In genomic region chr5:111461261-111461671, GRCh38 we compare ENCODE assay signal across 9 cellular contexts. TPM values are rescaled to one million over a fixed set of nuclear protein-coding genes. Genes with fewer than 3 reads are reported as not detected.
DNase-seq lines count a peak whose midpoint lies in the region; ATAC-seq and TF ChIP-seq lines count a peak whose summit lies in the region.
"Had no signal": no experiment of that assay in that cellular context is flagged by ENCODE, and none has a peak within 500 bp of the region (broad histone marks: within the 10 kb centered on the region; RNA-seq: fewer than 3 reads in every experiment).

No MANE protein-coding gene starts in this region.

- no peaks in the 10 kb centered on the region for H3K27me3 Mint-ChIP-seq in mesothelial cell of epicardium (ENCODE audit: low read depth)
- no peaks in the 10 kb centered on the region for H3K27me3 Mint-ChIP-seq in effector memory CD8-positive, alpha-beta T cell

- no peak for ATAC-seq in effector memory CD8-positive, alpha-beta T cell (replicated peaks)
- ATAC-seq in GM21717 (IDR thresholded peaks at IDR 0.05; ENCODE audit: unreplicated experiment), result no peak

- DNase-seq in GM10248 (ENCODE audit: extremely low spot score) (peak; percentile 27), astrocyte of the hippocampus (ENCODE audit: low read depth, low spot score) (peak; percentile 76), mesothelial cell of epicardium (ENCODE audit: low spot score in 2 of 2, unreplicated experiment in 2 of 2) (no peak), right atrium auricular region (ENCODE audit: low spot score) (no peak)
- DNase-seq in effector memory CD8-positive, alpha-beta T cell, result no peak
- no peak for DNase-seq in stimulated activated CD4-positive, alpha-beta T cell treated with anti-CD3 and anti-CD28 coated beads, Interleukin-12 subunit alpha, Interleukin-12 subunit beta, amount 100 ng/mL, for 4 hours

- H3K4me1 Mint-ChIP-seq in mesothelial cell of epicardium, result peaks cover 26% of the 10 kb centered on the region
- H3K4me1 Mint-ChIP-seq in effector memory CD8-positive, alpha-beta T cell (ENCODE audit: low read depth in 2 of 2), result peaks cover 4 to 5% of the 10 kb centered on the region in 2 donors

- peaks cover 24% of the 10 kb centered on the region for H3K9me3 Mint-ChIP-seq in mesothelial cell of epicardium
- peaks cover 0 to 2% of the 10 kb centered on the region in 2 donors for H3K9me3 Mint-ChIP-seq in effector memory CD8-positive, alpha-beta T cell

- TF ChIP-seq CTCF in GM10248 (IDR thresholded peaks at IDR 0.05; ENCODE audit: control extremely low read depth, extremely low read depth, low read depth, missing control alignments) (no peak), mesothelial cell of epicardium (IDR thresholded peaks at IDR 0.05; ENCODE audit: unreplicated experiment) (no peak), right atrium auricular region (IDR thresholded peaks at IDR 0.05) (peak in 1 of 2 donors; percentile 21)

- CTCF ChIA-PET in GM10248 (lab: Yijun Ruan, JAX), result interaction anchor here (0.8 to 1.5 kb wide), 5 partner anchors 8 to 166 kb away, joined by 3 to 6 read pairs (median 3); no protein-coding TSS in a partner anchor

- POLR2A ChIA-PET in GM10248 (lab: Yijun Ruan, JAX), result no interaction called here

- no peaks in the 10 kb centered on the region for H3K4me1 ChIP-seq in right atrium auricular region

- no peak for TF ChIP-seq EP300 in Ishikawa (IDR thresholded peaks at IDR 0.05; ENCODE audit: borderline replicate concordance)

- H3K27ac Mint-ChIP-seq in mesothelial cell of epicardium, result peak overlapping the region; percentile 80
- H3K27ac Mint-ChIP-seq in effector memory CD8-positive, alpha-beta T cell, result no peak overlapping the region

- peaks cover 18% of the 10 kb centered on the region for H3K36me3 Mint-ChIP-seq in mesothelial cell of epicardium
- peaks cover 12% of the 10 kb centered on the region for H3K36me3 Mint-ChIP-seq in effector memory CD8-positive, alpha-beta T cell (ENCODE audit: insufficient read depth)

- no peak overlapping the region for H3K4me3 ChIP-seq in right atrium auricular region

- H3K27ac ChIP-seq in right atrium auricular region, result no peak overlapping the region
- H3K27ac ChIP-seq: HL-60 had no signal

- H3K9me3 ChIP-seq in right atrium auricular region, result no peaks in the 10 kb centered on the region

- H3K27me3 ChIP-seq in right atrium auricular region, result no peaks in the 10 kb centered on the region

- no peak overlapping the region for H3K4me3 Mint-ChIP-seq in mesothelial cell of epicardium
- H3K4me3 Mint-ChIP-seq in effector memory CD8-positive, alpha-beta T cell, result no peak overlapping the region

- TF ChIP-seq RAD21 in Ishikawa (IDR thresholded peaks at IDR 0.05; ENCODE audit: low read depth), result peak; percentile 58

- H3K36me3 ChIP-seq in right atrium auricular region, result no peaks in the 10 kb centered on the region

TF ChIP-seq in Ishikawa, 13 proteins besides CTCF, POLR2A, EP300 and RAD21:
- TF ChIP-seq EGR1 (IDR thresholded peaks at IDR 0.05), result no peak
- TF ChIP-seq FOXM1 (IDR thresholded peaks at IDR 0.05; ENCODE audit: borderline replicate concordance, low read depth), result no peak
- no peak for TF ChIP-seq TEAD4 (IDR thresholded peaks at IDR 0.05)
- no peak for TF ChIP-seq CREB1 (IDR thresholded peaks at IDR 0.05; ENCODE audit: low read depth)

RNA-seq across cellular contexts. Expression of gene STARD4, which starts 51.1 kb away (rescaled TPM):
- total RNA-seq in mesothelial cell of epicardium (65.8 to 68.4 TPM (median 67.4 TPM) in 3 replicates), right atrium auricular region (10 to 100 TPM; 11.8 to 16.4 TPM)

Comparison
In these comparisons a context has a peak if more than half of its experiments do, and no peak if none do; other contexts are left out.
1. DNase-seq: peak in GM10248 (single experiment) and astrocyte of the hippocampus (single experiment); none in mesothelial cell of epicardium (0 of 2), effector memory CD8-positive, alpha-beta T cell (0 of 3), stimulated activated CD4-positive, alpha-beta T cell treated with anti-CD3 and anti-CD28 coated beads, Interleukin-12 subunit alpha, Interleukin-12 subunit beta, amount 100 ng/mL, for 4 hours (single experiment) and right atrium auricular region (single experiment).